ENCODE assay signal across 1 cellular context in genomic region chr5:132265336-132266030, GRCh38.
TF ChIP-seq lines count a peak whose summit lies in the region.

No MANE protein-coding gene starts in this region.

TF ChIP-seq in GM23338, 12 proteins besides CTCF, POLR2A, EP300 and RAD21 (continued from another document):
- TF ChIP-seq CREB1 (CRISPR knock-in tag; IDR thresholded peaks at IDR 0.05; ENCODE audit: low read depth) (no peak), POLR2AphosphoS5 (IDR thresholded peaks at IDR 0.05; ENCODE audit: low read depth) (no peak), ETS1 (IDR thresholded peaks at IDR 0.05) (no peak)
